ENCODE assay signal across 20 cellular contexts in genomic region chr3:20145874-20146273, GRCh38. TPM values are rescaled to one million over a fixed set of nuclear protein-coding genes. Genes with fewer than 3 reads are reported as not detected.
A peak's percentile ranks its signal among the peaks of the same experiment; 100 is the strongest.
DNase-seq lines count a peak whose midpoint lies in the region; ATAC-seq and TF ChIP-seq lines count a peak whose summit lies in the region.
"Had no signal": no experiment of that assay in that cellular context is flagged by ENCODE, and none has a peak within 500 bp of the region (broad histone marks: within the 10 kb centered on the region; RNA-seq: fewer than 3 reads in every experiment).

No MANE protein-coding gene starts in this region.

- H3F3A ChIP-seq in neural cell (ENCODE audit: insufficient read depth, low read length, poor library complexity, severe bottlenecking), result peaks cover 4% of the 10 kb centered on the region

- no peaks in the 10 kb centered on the region for H3K36me3 ChIP-seq in hepatocyte (replicated peaks; ENCODE audit: insufficient read depth, low read depth)
- H3K36me3 ChIP-seq in neural cell (ENCODE audit: insufficient read depth, low read length), result no peaks in the 10 kb centered on the region
- H3K36me3 ChIP-seq: SJSA1 had no signal

- H3K4me2 ChIP-seq in hepatocyte (peak overlapping the region; percentile 47), neural cell (ENCODE audit: low read length) (no peak overlapping the region)

- WGBS in hepatocyte (ENCODE audit: low lambda C conversion rate, missing lambda C conversion rate), result 49% methylated on average over 2 of the region's 2 CpGs

- H3K4me1 ChIP-seq in hepatocyte (ENCODE audit: insufficient read depth), result peaks cover 5% of the 10 kb centered on the region
- H3K4me1 ChIP-seq: SJSA1 had no signal

- no peak for ATAC-seq in left ventricle myocardium superior
- ATAC-seq: K562 had no signal

- TF ChIP-seq CTCF in hepatocyte (IDR thresholded peaks at IDR 0.05; ENCODE audit: poor library complexity) (no peak), neural cell (IDR thresholded peaks at IDR 0.05; ENCODE audit: poor library complexity, severe bottlenecking) (no peak)

- H2AFZ ChIP-seq in hepatocyte (peak overlapping the region; percentile 6), neural cell (ENCODE audit: low read depth, low read length) (no peak overlapping the region)
- H2AFZ ChIP-seq: GM23248 had no signal

- no peak overlapping the region for H3K9ac ChIP-seq in neural cell (ENCODE audit: low read length)
- H3K9ac ChIP-seq: GM23248 had no signal

- H3K9me3 ChIP-seq in hepatocyte (ENCODE audit: low read depth) (no peaks in the 10 kb centered on the region), neural cell (ENCODE audit: low read length) (no peaks in the 10 kb centered on the region)
- H3K9me3 ChIP-seq: SJSA1 had no signal

- POLR2A ChIA-PET in activated CD4-positive, alpha-beta memory T cell treated with anti-CD3 and anti-CD28 coated beads for 36 hours (lab: Charles Lee), result no interaction called here

- no peak overlapping the region for H3K27ac Mint-ChIP-seq in activated CD4-positive, alpha-beta memory T cell treated with anti-CD3 and anti-CD28 coated beads for 36 hours

- H3K27me3 Mint-ChIP-seq in activated CD4-positive, alpha-beta memory T cell treated with anti-CD3 and anti-CD28 coated beads for 36 hours, result no peaks in the 10 kb centered on the region

- H4K20me1 ChIP-seq in hepatocyte (ENCODE audit: insufficient read depth, poor library complexity, severe bottlenecking), result no peaks in the 10 kb centered on the region
- H4K20me1 ChIP-seq in neural cell (ENCODE audit: insufficient read depth), result no peaks in the 10 kb centered on the region

- TF ChIP-seq EP300 in neural cell (conservative IDR thresholded peaks at IDR 0.05; ENCODE audit: poor library complexity, severe bottlenecking), result peak; percentile 58

- peaks cover 44% of the 10 kb centered on the region for H3K36me3 Mint-ChIP-seq in activated CD4-positive, alpha-beta memory T cell treated with anti-CD3 and anti-CD28 coated beads for 36 hours

- H3K9me2 ChIP-seq in hepatocyte (replicated peaks; ENCODE audit: insufficient read depth) (no peaks in the 10 kb centered on the region), neural cell (ENCODE audit: insufficient read depth, low read length) (no peaks in the 10 kb centered on the region)

- no peaks in the 10 kb centered on the region for H3K4me1 Mint-ChIP-seq in activated CD4-positive, alpha-beta memory T cell treated with anti-CD3 and anti-CD28 coated beads for 36 hours (ENCODE audit: low read depth)

- intact Hi-C loops in activated CD4-positive, alpha-beta memory T cell treated with anti-CD3 and anti-CD28 coated beads for 36 hours (cut with micrococcal nuclease), result no loop called here
- intact Hi-C loops in left ventricle myocardium superior (cut with micrococcal nuclease), result no loop called here

- CTCF ChIA-PET in activated CD4-positive, alpha-beta memory T cell treated with anti-CD3 and anti-CD28 coated beads for 36 hours (lab: Charles Lee), result no interaction called here

- no peaks in the 10 kb centered on the region for H3K9me3 Mint-ChIP-seq in activated CD4-positive, alpha-beta memory T cell treated with anti-CD3 and anti-CD28 coated beads for 36 hours

- H3K4me3 Mint-ChIP-seq in activated CD4-positive, alpha-beta memory T cell treated with anti-CD3 and anti-CD28 coated beads for 36 hours, result no peak overlapping the region

- H3K4me3 ChIP-seq in hepatocyte (no peak overlapping the region), neural cell (ENCODE audit: low read length) (no peak overlapping the region)
- H3K4me3 ChIP-seq: GM23248, K562, SJSA1 had no signal

- H3K27ac ChIP-seq in hepatocyte, result peak overlapping the region; percentile 20
- H3K27ac ChIP-seq in neural cell (ENCODE audit: low read length), result no peak overlapping the region
- H3K27ac ChIP-seq: GM23248, SJSA1 had no signal

- H3K27me3 ChIP-seq in hepatocyte, result no peaks in the 10 kb centered on the region
- no peaks in the 10 kb centered on the region for H3K27me3 ChIP-seq in neural cell (ENCODE audit: insufficient read depth, low read depth, low read length)
- H3K27me3 ChIP-seq: SJSA1 had no signal

- no peak for TF ChIP-seq RAD21 in neural cell (conservative IDR thresholded peaks at IDR 0.05)

- no peaks in the 10 kb centered on the region for H3K79me2 ChIP-seq in hepatocyte
- no peaks in the 10 kb centered on the region for H3K79me2 ChIP-seq in neural cell (replicated peaks; ENCODE audit: insufficient read depth, low read length)

- DNase-seq in NCI-H2171 treated with DMSO at 0.1 percent for 48 hours (lab: John Stamatoyannopoulos, UW) (peak; percentile 2), NCI-H2171 (lab: John Stamatoyannopoulos, UW) (no peak), DMS79 (lab: John Stamatoyannopoulos, UW) (peak; percentile 28), hepatocyte (ENCODE audit: low spot score) (no peak), left ventricle myocardium superior (no peak), HPDE6-E6E7 (ENCODE audit: extremely low spot score) (no peak)
- DNase-seq in activated CD4-positive, alpha-beta memory T cell treated with anti-CD3 and anti-CD28 coated beads for 36 hours, result no peak
- DNase-seq: GM23248, H7, Kasumi-1, MV-4-11, NCI-H1105, NCI-H1694 treated with DMSO at 0.1 percent for 48 hours, NCI-H2081, NCI-H345, NCI-H510A treated with DMSO at 0.1 percent for 48 hours, T-helper 1 cell had no signal

TF ChIP-seq in neural cell, 6 proteins besides CTCF, POLR2A, EP300 and RAD21:
- TF ChIP-seq POLR2AphosphoS5 (IDR thresholded peaks at IDR 0.05) (peak; percentile 80), MXI1 (conservative IDR thresholded peaks at IDR 0.05; ENCODE audit: poor library complexity, severe bottlenecking) (no peak)

RNA-seq across cellular contexts. Expression of gene SGO1, which starts 40.1 kb away (rescaled TPM):
- total RNA-seq in hepatocyte, result 4.5 and 6.7 TPM in 2 replicates
- 5.6 and 5.8 TPM in 2 replicates for polyA plus RNA-seq in hepatocyte
- polyA plus RNA-seq in neural cell, result 0.71 and 0.92 TPM in 2 replicates
- 0.97 and 2.7 TPM in 2 replicates for polyA minus RNA-seq in neural cell
- 10 to 100 TPM; 37.4 to 37.8 TPM for total RNA-seq in activated CD4-positive, alpha-beta memory T cell treated with anti-CD3 and anti-CD28 coated beads for 36 hours
- total RNA-seq in left ventricle myocardium superior, result 0.17 TPM

Comparison
In these comparisons a context has a peak if more than half of its experiments do, and no peak if none do; other contexts are left out.
1. DNase-seq: peak in NCI-H2171 treated with DMSO at 0.1 percent for 48 hours (single experiment) and DMS79 (single experiment); none in NCI-H2171 (single experiment), hepatocyte (single experiment), activated CD4-positive, alpha-beta memory T cell treated with anti-CD3 and anti-CD28 coated beads for 36 hours (single experiment), left ventricle myocardium superior (single experiment) and HPDE6-E6E7 (single experiment).